In genomic region chr11:70577948-70578347, GRCh38 we compare ENCODE assay signal across 21 cellular contexts.
"Had no signal": no experiment of that assay in that cellular context is flagged by ENCODE, and none has a peak within 500 bp of the region (broad histone marks: within the 10 kb centered on the region; RNA-seq: fewer than 3 reads in every experiment).

No MANE protein-coding gene starts in this region.

- H3K4me1 ChIP-seq: colonic mucosa, gastroesophageal sphincter, tibial artery had no signal

- H3K36me3 Mint-ChIP-seq: activated CD8-positive, alpha-beta memory T cell treated with anti-CD3 and anti-CD28 coated beads, Interleukin-2, amount 10 ng/mL, durations not matched to agents 7 days and 5 days; activated naive CD4-positive, alpha-beta T cell treated with anti-CD3 and anti-CD28 coated beads, Interleukin-2, amount 50 U/mL, for 24 hours; brain; memory B cell had no signal

- H3K36me3 ChIP-seq: colonic mucosa, gastroesophageal sphincter, tibial artery had no signal

- H3K27me3 ChIP-seq: colonic mucosa, dorsolateral prefrontal cortex, gastroesophageal sphincter had no signal

- H3K9me3 Mint-ChIP-seq: activated CD4-positive, alpha-beta T cell treated with anti-CD3 and anti-CD28 coated beads, Interleukin-2, amount 10 ng/mL, durations not matched to agents 24 days and 14 days; activated CD8-positive, alpha-beta T cell treated with anti-CD3 and anti-CD28 coated beads for 36 hours; activated naive CD4-positive, alpha-beta T cell treated with anti-CD3 and anti-CD28 coated beads, Interleukin-2, amount 50 U/mL, for 24 hours; brain; memory B cell; neural crest cell; stimulated activated naive CD8-positive, alpha-beta T cell treated with anti-CD3 and anti-CD28 coated beads, Interleukin-15, Interleukin-2, amounts not matched to agents 100 ng/mL and 50 ng/mL, for 24 hours; T-helper 2 cell treated with Interferon-gamma antibody and Interleukin-4, amounts not matched to agents 5 μg/mL and 100 μg/mL, for 36 hours had no signal

- H3K4me3 ChIP-seq: colonic mucosa, dorsolateral prefrontal cortex, gastroesophageal sphincter, tibial artery had no signal

- H3K27ac Mint-ChIP-seq: activated CD4-positive, alpha-beta T cell treated with anti-CD3 and anti-CD28 coated beads, Interleukin-2, amount 10 ng/mL, durations not matched to agents 24 days and 14 days; activated CD8-positive, alpha-beta memory T cell treated with anti-CD3 and anti-CD28 coated beads, Interleukin-2, amount 10 ng/mL, durations not matched to agents 7 days and 5 days; activated CD8-positive, alpha-beta T cell treated with anti-CD3 and anti-CD28 coated beads for 36 hours; activated naive CD4-positive, alpha-beta T cell treated with anti-CD3 and anti-CD28 coated beads, Interleukin-2, amount 50 U/mL, for 24 hours; memory B cell; progenitor cell of endocrine pancreas; stimulated activated naive CD8-positive, alpha-beta T cell treated with anti-CD3 and anti-CD28 coated beads, Interleukin-15, Interleukin-2, amounts not matched to agents 100 ng/mL and 50 ng/mL, for 24 hours; T-helper 2 cell treated with Interferon-gamma antibody and Interleukin-4, amounts not matched to agents 5 μg/mL and 100 μg/mL, for 36 hours had no signal

- H3K4me1 Mint-ChIP-seq: activated CD4-positive, alpha-beta T cell treated with anti-CD3 and anti-CD28 coated beads, Interleukin-2, amount 10 ng/mL, durations not matched to agents 24 days and 14 days; activated CD8-positive, alpha-beta memory T cell treated with anti-CD3 and anti-CD28 coated beads, Interleukin-2, amount 10 ng/mL, durations not matched to agents 7 days and 5 days; activated naive CD4-positive, alpha-beta T cell treated with anti-CD3 and anti-CD28 coated beads, Interleukin-2, amount 50 U/mL, for 24 hours; memory B cell had no signal

- DNase-seq: activated CD4-positive, alpha-beta T cell treated with anti-CD3 and anti-CD28 coated beads, Interleukin-2, amount 10 ng/mL, durations not matched to agents 24 days and 14 days; activated CD8-positive, alpha-beta memory T cell treated with anti-CD3 and anti-CD28 coated beads, Interleukin-2, amount 10 ng/mL, durations not matched to agents 7 days and 5 days; activated CD8-positive, alpha-beta T cell treated with anti-CD3 and anti-CD28 coated beads for 36 hours; activated gamma-delta T cell treated with Interleukin-2 at 50 U/mL for 16 hours; activated T-cell treated with anti-CD3 and anti-CD28 coated beads for 4 hours; central memory CD4-positive, alpha-beta T cell; colonic mucosa; left colon; stimulated activated CD4-positive, alpha-beta T cell treated with anti-CD3 and anti-CD28 coated beads, Interleukin-12 subunit alpha, Interleukin-12 subunit beta, amount 100 ng/mL, for 4 hours had no signal

- H3K4me3 Mint-ChIP-seq: activated CD4-positive, alpha-beta T cell treated with anti-CD3 and anti-CD28 coated beads, Interleukin-2, amount 10 ng/mL, durations not matched to agents 24 days and 14 days; activated CD8-positive, alpha-beta memory T cell treated with anti-CD3 and anti-CD28 coated beads, Interleukin-2, amount 10 ng/mL, durations not matched to agents 7 days and 5 days; activated CD8-positive, alpha-beta T cell treated with anti-CD3 and anti-CD28 coated beads for 36 hours; activated naive CD4-positive, alpha-beta T cell treated with anti-CD3 and anti-CD28 coated beads, Interleukin-2, amount 50 U/mL, for 24 hours; brain; memory B cell; neural crest cell; stimulated activated naive CD8-positive, alpha-beta T cell treated with anti-CD3 and anti-CD28 coated beads, Interleukin-15, Interleukin-2, amounts not matched to agents 100 ng/mL and 50 ng/mL, for 24 hours; T-helper 2 cell treated with Interferon-gamma antibody and Interleukin-4, amounts not matched to agents 5 μg/mL and 100 μg/mL, for 36 hours had no signal

- H3K9me3 ChIP-seq: colonic mucosa, gastroesophageal sphincter, tibial artery had no signal

- H3K27ac ChIP-seq: colonic mucosa, dorsolateral prefrontal cortex, gastroesophageal sphincter, tibial artery, VCaP had no signal

- ATAC-seq: activated CD4-positive, CD25-positive, alpha-beta regulatory T cell treated with anti-CD3 and anti-CD28 coated beads, Interleukin-2, amount 50 U/mL, for 24 hours; activated CD8-positive, alpha-beta memory T cell treated with anti-CD3 and anti-CD28 coated beads, Interleukin-2, amount 10 ng/mL, durations not matched to agents 7 days and 5 days; activated CD8-positive, alpha-beta T cell treated with anti-CD3 and anti-CD28 coated beads for 36 hours; gastroesophageal sphincter; left colon had no signal

- H3K27me3 Mint-ChIP-seq: activated CD4-positive, alpha-beta T cell treated with anti-CD3 and anti-CD28 coated beads, Interleukin-2, amount 10 ng/mL, durations not matched to agents 24 days and 14 days; activated CD8-positive, alpha-beta memory T cell treated with anti-CD3 and anti-CD28 coated beads, Interleukin-2, amount 10 ng/mL, durations not matched to agents 7 days and 5 days; activated CD8-positive, alpha-beta T cell treated with anti-CD3 and anti-CD28 coated beads for 36 hours; brain; progenitor cell of endocrine pancreas; stimulated activated naive CD8-positive, alpha-beta T cell treated with anti-CD3 and anti-CD28 coated beads, Interleukin-15, Interleukin-2, amounts not matched to agents 100 ng/mL and 50 ng/mL, for 24 hours had no signal
